ENCODE assay signal across 25 cellular contexts in the genomic region with DNA sequence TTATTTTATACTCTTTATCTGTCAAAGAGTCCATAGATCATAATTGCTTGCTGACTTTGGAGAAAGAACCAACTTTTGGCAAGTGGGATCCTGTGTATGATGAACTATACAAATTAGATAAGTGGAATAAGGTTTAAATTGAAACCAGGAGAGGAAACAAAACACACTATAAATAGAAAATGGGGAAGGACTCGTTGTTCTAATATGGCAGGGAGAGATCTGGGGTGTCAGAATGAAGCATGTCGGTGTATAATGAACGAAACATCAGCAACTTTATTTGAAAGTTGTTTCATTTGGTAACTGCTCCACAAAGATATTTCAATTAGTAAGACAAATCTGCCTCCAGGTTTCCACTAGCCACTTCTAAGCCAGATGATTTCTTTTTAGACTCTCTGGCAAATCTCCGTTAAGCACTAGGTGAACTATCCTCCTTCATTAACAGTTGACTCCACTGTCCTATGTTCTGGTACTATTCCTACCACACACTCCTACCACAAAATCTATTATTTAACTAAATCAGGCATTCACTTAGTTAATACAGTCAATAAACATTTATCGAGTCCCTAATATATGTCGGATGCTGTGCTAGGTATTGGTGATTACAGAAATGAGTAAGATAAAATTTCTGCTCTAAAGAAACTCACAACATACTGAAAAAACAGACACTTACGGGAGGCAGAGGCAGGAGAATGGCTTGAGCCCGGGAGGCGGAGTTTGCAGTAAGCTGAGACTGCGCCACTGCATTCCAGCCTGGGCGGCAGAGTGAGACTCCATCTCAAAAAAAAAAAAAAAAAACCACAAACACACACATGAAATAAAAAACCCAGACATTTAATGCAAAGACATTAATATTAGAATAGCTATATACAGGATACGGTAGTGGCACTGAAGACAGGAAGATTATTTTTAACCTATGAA. TPM values are rescaled to one million over a fixed set of nuclear protein-coding genes. Genes with fewer than 3 reads are reported as not detected.
DNase-seq lines count a peak whose midpoint lies in the region; ATAC-seq and TF ChIP-seq lines count a peak whose summit lies in the region.
"Had no signal": no experiment of that assay in that cellular context is flagged by ENCODE, and none has a peak within 500 bp of the region (broad histone marks: within the 10 kb centered on the region; RNA-seq: fewer than 3 reads in every experiment).

No MANE protein-coding gene starts in this region.

- peak overlapping the region; percentile 68 to 75 for H3K4me3 Mint-ChIP-seq in CD14-positive monocyte
- peak overlapping the region; percentile 45 for H3K4me3 Mint-ChIP-seq in dendritic cell treated with granulocyte-macrophage colony-stimulating factor and Interleukin-4, amounts not matched to agents 40 ng/mL and 50 ng/mL, for 4 days
- peak overlapping the region in 2 of 3 experiments; percentile 8 to 26 for H3K4me3 Mint-ChIP-seq in nephron
- H3K4me3 Mint-ChIP-seq: neural crest cell; stimulated activated naive CD8-positive, alpha-beta T cell treated with anti-CD3 and anti-CD28 coated beads, Interleukin-15, amount 100 ng/mL, for 72 hours; T-helper 1 cell treated with Interleukin-12 subunit alpha and Interleukin-12 subunit beta and Interleukin-4 antibody, amounts not matched to agents 30 μg/mL and 1 μg/mL, for 36 hours had no signal

- DNase-seq in CD14-positive monocyte (ENCODE audit: low spot score) (no peak), germinal center (ENCODE audit: low spot score) (no peak)
- no peak for DNase-seq in stimulated activated CD4-positive, alpha-beta T cell treated with anti-CD3 and anti-CD28 coated beads, Interleukin-12 subunit alpha, Interleukin-12 subunit beta, amount 100 ng/mL, for 4 hours
- DNase-seq: activated CD4-positive, alpha-beta T cell treated with anti-CD3 and anti-CD28 coated beads, Interleukin-2, amount 50 U/mL, for 48 hours; DMS79; effector CD8-positive, alpha-beta T cell; HCEC 1CT; midbrain; NCI-H1694 treated with DMSO at 0.1 percent for 48 hours; NCI-H748 treated with DMSO at 0.1 percent for 48 hours; psoas muscle; SJCRH30; stimulated activated CD4-positive, alpha-beta T cell treated with anti-CD3 and anti-CD28 coated beads, Interleukin-4, amount 100 ng/mL, for 4 hours; stimulated activated naive CD8-positive, alpha-beta T cell treated with anti-CD3 and anti-CD28 coated beads, Interleukin-15, amount 100 ng/mL, for 72 hours; upper lobe of left lung had no signal

- H3K36me3 Mint-ChIP-seq in CD14-positive monocyte (peaks cover 52 to 82% of the 10 kb centered on the region in 2 donors), nephron (ENCODE audit: low read depth) (peaks cover 10% of the 10 kb centered on the region)
- peaks cover 37% of the 10 kb centered on the region for H3K36me3 Mint-ChIP-seq in dendritic cell treated with granulocyte-macrophage colony-stimulating factor and Interleukin-4, amounts not matched to agents 40 ng/mL and 50 ng/mL, for 4 days (ENCODE audit: low read depth)

- no peak for TF ChIP-seq CTCF in CD14-positive monocyte (IDR thresholded peaks at IDR 0.05)
- TF ChIP-seq CTCF in nephron (IDR thresholded peaks at IDR 0.05; ENCODE audit: unreplicated experiment in 3 of 3), result no peak

- H3K27ac Mint-ChIP-seq in CD14-positive monocyte, result peak overlapping the region; percentile 11 to 91 (median 63)
- H3K27ac Mint-ChIP-seq in dendritic cell treated with granulocyte-macrophage colony-stimulating factor and Interleukin-4, amounts not matched to agents 40 ng/mL and 50 ng/mL, for 4 days, result no peak overlapping the region
- peak overlapping the region; percentile 11 to 57 (median 34) for H3K27ac Mint-ChIP-seq in nephron
- H3K27ac Mint-ChIP-seq: T-helper 1 cell treated with Interleukin-12 subunit alpha and Interleukin-12 subunit beta and Interleukin-4 antibody, amounts not matched to agents 30 μg/mL and 1 μg/mL, for 36 hours had no signal

- intact Hi-C loops in CD14-positive monocyte (cut with micrococcal nuclease), result no loop called here
- intact Hi-C loops in dendritic cell treated with granulocyte-macrophage colony-stimulating factor and Interleukin-4, amounts not matched to agents 40 ng/mL and 50 ng/mL, for 4 days (cut with micrococcal nuclease), result no loop called here

- ATAC-seq in HG03175 (IDR thresholded peaks at IDR 0.05; ENCODE audit: unreplicated experiment), result no peak
- ATAC-seq in HG03095 (IDR thresholded peaks at IDR 0.05; ENCODE audit: unreplicated experiment), result no peak
- ATAC-seq: esophagus mucosa; gastroesophageal sphincter; stimulated activated naive CD8-positive, alpha-beta T cell treated with anti-CD3 and anti-CD28 coated beads, Interleukin-15, amount 100 ng/mL, for 72 hours had no signal

- no peak for TF ChIP-seq RAD21 in Ishikawa (IDR thresholded peaks at IDR 0.05; ENCODE audit: low read depth)

- H3K9me3 Mint-ChIP-seq in CD14-positive monocyte (no peaks in the 10 kb centered on the region), nephron (peaks cover 2% of the 10 kb centered on the region)
- H3K9me3 Mint-ChIP-seq in dendritic cell treated with granulocyte-macrophage colony-stimulating factor and Interleukin-4, amounts not matched to agents 40 ng/mL and 50 ng/mL, for 4 days, result no peaks in the 10 kb centered on the region
- H3K9me3 Mint-ChIP-seq: neural crest cell; stimulated activated naive CD8-positive, alpha-beta T cell treated with anti-CD3 and anti-CD28 coated beads, Interleukin-15, amount 100 ng/mL, for 72 hours had no signal

- H3K4me1 Mint-ChIP-seq in CD14-positive monocyte, result peaks cover 33% of the 10 kb centered on the region
- peaks cover 34% of the 10 kb centered on the region for H3K4me1 Mint-ChIP-seq in dendritic cell treated with granulocyte-macrophage colony-stimulating factor and Interleukin-4, amounts not matched to agents 40 ng/mL and 50 ng/mL, for 4 days (ENCODE audit: low read depth)
- H3K4me1 Mint-ChIP-seq in nephron, result peaks cover 7% of the 10 kb centered on the region
- H3K4me1 Mint-ChIP-seq: stimulated activated naive CD8-positive, alpha-beta T cell treated with anti-CD3 and anti-CD28 coated beads, Interleukin-15, amount 100 ng/mL, for 72 hours had no signal

- H3K27me3 Mint-ChIP-seq in CD14-positive monocyte (ENCODE audit: low read depth in 3 of 3) (no peaks in the 10 kb centered on the region), nephron (ENCODE audit: low read depth) (no peaks in the 10 kb centered on the region)
- H3K27me3 Mint-ChIP-seq in dendritic cell treated with granulocyte-macrophage colony-stimulating factor and Interleukin-4, amounts not matched to agents 40 ng/mL and 50 ng/mL, for 4 days, result no peaks in the 10 kb centered on the region
- H3K27me3 Mint-ChIP-seq: stimulated activated naive CD8-positive, alpha-beta T cell treated with anti-CD3 and anti-CD28 coated beads, Interleukin-15, amount 100 ng/mL, for 72 hours had no signal

- no peak for TF ChIP-seq EP300 in Ishikawa (IDR thresholded peaks at IDR 0.05; ENCODE audit: borderline replicate concordance)

TF ChIP-seq in Ishikawa, 13 proteins besides CTCF, POLR2A, EP300 and RAD21:
- no peak for TF ChIP-seq TAF1 (IDR thresholded peaks at IDR 0.05; ENCODE audit: low read depth)
- TF ChIP-seq, protein P1, sequence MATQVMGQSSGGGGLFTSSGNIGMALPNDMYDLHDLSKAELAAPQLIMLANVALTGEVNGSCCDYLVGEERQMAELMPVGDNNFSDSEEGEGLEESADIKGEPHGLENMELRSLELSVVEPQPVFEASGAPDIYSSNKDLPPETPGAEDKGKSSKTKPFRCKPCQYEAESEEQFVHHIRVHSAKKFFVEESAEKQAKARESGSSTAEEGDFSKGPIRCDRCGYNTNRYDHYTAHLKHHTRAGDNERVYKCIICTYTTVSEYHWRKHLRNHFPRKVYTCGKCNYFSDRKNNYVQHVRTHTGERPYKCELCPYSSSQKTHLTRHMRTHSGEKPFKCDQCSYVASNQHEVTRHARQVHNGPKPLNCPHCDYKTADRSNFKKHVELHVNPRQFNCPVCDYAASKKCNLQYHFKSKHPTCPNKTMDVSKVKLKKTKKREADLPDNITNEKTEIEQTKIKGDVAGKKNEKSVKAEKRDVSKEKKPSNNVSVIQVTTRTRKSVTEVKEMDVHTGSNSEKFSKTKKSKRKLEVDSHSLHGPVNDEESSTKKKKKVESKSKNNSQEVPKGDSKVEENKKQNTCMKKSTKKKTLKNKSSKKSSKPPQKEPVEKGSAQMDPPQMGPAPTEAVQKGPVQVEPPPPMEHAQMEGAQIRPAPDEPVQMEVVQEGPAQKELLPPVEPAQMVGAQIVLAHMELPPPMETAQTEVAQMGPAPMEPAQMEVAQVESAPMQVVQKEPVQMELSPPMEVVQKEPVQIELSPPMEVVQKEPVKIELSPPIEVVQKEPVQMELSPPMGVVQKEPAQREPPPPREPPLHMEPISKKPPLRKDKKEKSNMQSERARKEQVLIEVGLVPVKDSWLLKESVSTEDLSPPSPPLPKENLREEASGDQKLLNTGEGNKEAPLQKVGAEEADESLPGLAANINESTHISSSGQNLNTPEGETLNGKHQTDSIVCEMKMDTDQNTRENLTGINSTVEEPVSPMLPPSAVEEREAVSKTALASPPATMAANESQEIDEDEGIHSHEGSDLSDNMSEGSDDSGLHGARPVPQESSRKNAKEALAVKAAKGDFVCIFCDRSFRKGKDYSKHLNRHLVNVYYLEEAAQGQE (IDR thresholded peaks at IDR 0.05; ENCODE audit: low read depth), result no peak
- peak; percentile 63 for TF ChIP-seq TEAD4 (IDR thresholded peaks at IDR 0.05)
- no peak for TF ChIP-seq NFIC (IDR thresholded peaks at IDR 0.05)

RNA-seq across cellular contexts. Expression of a gene that starts 20.1 kb away (rescaled TPM):
- under 1 TPM; 0.37 to 0.62 TPM for polyA plus RNA-seq in CD14-positive monocyte
- polyA plus RNA-seq: cardiac muscle cell had no signal

Comparison
In these comparisons a context has a peak if more than half of its experiments do, and no peak if none do; other contexts are left out.
1. H3K4me3 Mint-ChIP-seq: peak in every context shown above with its lines; median percentile 72 in CD14-positive monocyte; 45 in dendritic cell treated with granulocyte-macrophage colony-stimulating factor and Interleukin-4, amounts not matched to agents 40 ng/mL and 50 ng/mL, for 4 days; 17 in nephron.